1 cellular context compared by ENCODE assay signal in the genomic region with DNA sequence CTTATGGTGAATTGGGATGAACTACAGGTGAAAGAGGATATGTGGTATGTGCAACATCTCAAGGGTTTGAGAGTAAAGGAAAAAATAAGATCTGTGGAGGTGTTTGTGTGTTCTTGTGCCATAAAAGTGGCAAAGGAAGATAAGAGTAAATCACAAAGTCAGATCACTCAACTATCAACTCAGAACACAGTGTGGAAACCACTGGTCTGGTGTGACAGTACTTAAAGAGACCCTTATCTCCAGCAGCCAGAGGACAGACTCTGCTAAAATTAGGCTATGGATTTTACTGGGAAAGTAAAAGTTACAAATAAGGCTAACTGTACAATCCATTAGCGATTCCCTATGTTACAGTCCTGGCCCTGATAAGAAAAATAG.
TF ChIP-seq lines count a peak whose summit lies in the region.

No MANE protein-coding gene starts in this region.

TF ChIP-seq in K562, 482 proteins besides CTCF, POLR2A, EP300 and RAD21 (continued from another document and continues in another):
- TF ChIP-seq, protein P1, sequence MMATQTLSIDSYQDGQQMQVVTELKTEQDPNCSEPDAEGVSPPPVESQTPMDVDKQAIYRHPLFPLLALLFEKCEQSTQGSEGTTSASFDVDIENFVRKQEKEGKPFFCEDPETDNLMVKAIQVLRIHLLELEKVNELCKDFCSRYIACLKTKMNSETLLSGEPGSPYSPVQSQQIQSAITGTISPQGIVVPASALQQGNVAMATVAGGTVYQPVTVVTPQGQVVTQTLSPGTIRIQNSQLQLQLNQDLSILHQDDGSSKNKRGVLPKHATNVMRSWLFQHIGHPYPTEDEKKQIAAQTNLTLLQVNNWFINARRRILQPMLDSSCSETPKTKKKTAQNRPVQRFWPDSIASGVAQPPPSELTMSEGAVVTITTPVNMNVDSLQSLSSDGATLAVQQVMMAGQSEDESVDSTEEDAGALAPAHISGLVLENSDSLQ (IDR thresholded peaks at IDR 0.05), result peak; percentile 76
- TF ChIP-seq HDAC6 (IDR thresholded peaks at IDR 0.05; ENCODE audit: low read depth, low read length) (no peak), THRAP3 (IDR thresholded peaks at IDR 0.05; ENCODE audit: borderline replicate concordance) (no peak), SAP30 (IDR thresholded peaks at IDR 0.05; ENCODE audit: borderline replicate concordance, insufficient read depth, low read depth, low read length, poor library complexity, severe bottlenecking) (no peak), DPF2 (IDR thresholded peaks at IDR 0.05) (peak; percentile 100), E2F3 (CRISPR knock-in tag; IDR thresholded peaks at IDR 0.05) (no peak), ZNF780A (CRISPR knock-in tag; IDR thresholded peaks at IDR 0.05) (no peak), PRMT5 (CRISPR knock-in tag; IDR thresholded peaks at IDR 0.05) (no peak), GABPB2 (CRISPR knock-in tag; conservative IDR thresholded peaks at IDR 0.05) (no peak), NFE2L1 (tag; IDR thresholded peaks at IDR 0.05; ENCODE audit: borderline replicate concordance, low read depth) (no peak), SMARCA5 (IDR thresholded peaks at IDR 0.05) (no peak), ZNF766 (CRISPR knock-in tag; conservative IDR thresholded peaks at IDR 0.05) (peak; percentile 93), ZNF561 (CRISPR knock-in tag; conservative IDR thresholded peaks at IDR 0.05) (no peak), ZNF583 (CRISPR knock-in tag; IDR thresholded peaks at IDR 0.05) (0 out of 2 replicates have a peak, but pooled peaks have one; percentile 26), TSC22D4 (tag; IDR thresholded peaks at IDR 0.05) (no peak), JUND (IDR thresholded peaks at IDR 0.05; ENCODE audit: borderline replicate concordance, low read depth, low read length) (peak; percentile 76; the same call in 1 of the 2 replicates), JUND (tag; IDR thresholded peaks at IDR 0.05; ENCODE audit: borderline replicate concordance, low read depth, low read length) (peak; percentile 74; the same call in 2 of the 3 replicates)
- TF ChIP-seq, protein P2, sequence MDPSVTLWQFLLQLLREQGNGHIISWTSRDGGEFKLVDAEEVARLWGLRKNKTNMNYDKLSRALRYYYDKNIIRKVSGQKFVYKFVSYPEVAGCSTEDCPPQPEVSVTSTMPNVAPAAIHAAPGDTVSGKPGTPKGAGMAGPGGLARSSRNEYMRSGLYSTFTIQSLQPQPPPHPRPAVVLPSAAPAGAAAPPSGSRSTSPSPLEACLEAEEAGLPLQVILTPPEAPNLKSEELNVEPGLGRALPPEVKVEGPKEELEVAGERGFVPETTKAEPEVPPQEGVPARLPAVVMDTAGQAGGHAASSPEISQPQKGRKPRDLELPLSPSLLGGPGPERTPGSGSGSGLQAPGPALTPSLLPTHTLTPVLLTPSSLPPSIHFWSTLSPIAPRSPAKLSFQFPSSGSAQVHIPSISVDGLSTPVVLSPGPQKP (CRISPR knock-in tag; IDR thresholded peaks at IDR 0.05), result no peak
- TF ChIP-seq, protein P3, sequence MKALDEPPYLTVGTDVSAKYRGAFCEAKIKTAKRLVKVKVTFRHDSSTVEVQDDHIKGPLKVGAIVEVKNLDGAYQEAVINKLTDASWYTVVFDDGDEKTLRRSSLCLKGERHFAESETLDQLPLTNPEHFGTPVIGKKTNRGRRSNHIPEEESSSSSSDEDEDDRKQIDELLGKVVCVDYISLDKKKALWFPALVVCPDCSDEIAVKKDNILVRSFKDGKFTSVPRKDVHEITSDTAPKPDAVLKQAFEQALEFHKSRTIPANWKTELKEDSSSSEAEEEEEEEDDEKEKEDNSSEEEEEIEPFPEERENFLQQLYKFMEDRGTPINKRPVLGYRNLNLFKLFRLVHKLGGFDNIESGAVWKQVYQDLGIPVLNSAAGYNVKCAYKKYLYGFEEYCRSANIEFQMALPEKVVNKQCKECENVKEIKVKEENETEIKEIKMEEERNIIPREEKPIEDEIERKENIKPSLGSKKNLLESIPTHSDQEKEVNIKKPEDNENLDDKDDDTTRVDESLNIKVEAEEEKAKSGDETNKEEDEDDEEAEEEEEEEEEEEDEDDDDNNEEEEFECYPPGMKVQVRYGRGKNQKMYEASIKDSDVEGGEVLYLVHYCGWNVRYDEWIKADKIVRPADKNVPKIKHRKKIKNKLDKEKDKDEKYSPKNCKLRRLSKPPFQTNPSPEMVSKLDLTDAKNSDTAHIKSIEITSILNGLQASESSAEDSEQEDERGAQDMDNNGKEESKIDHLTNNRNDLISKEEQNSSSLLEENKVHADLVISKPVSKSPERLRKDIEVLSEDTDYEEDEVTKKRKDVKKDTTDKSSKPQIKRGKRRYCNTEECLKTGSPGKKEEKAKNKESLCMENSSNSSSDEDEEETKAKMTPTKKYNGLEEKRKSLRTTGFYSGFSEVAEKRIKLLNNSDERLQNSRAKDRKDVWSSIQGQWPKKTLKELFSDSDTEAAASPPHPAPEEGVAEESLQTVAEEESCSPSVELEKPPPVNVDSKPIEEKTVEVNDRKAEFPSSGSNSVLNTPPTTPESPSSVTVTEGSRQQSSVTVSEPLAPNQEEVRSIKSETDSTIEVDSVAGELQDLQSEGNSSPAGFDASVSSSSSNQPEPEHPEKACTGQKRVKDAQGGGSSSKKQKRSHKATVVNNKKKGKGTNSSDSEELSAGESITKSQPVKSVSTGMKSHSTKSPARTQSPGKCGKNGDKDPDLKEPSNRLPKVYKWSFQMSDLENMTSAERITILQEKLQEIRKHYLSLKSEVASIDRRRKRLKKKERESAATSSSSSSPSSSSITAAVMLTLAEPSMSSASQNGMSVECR (CRISPR knock-in tag; IDR thresholded peaks at IDR 0.05), result no peak
- TF ChIP-seq, protein P4, sequence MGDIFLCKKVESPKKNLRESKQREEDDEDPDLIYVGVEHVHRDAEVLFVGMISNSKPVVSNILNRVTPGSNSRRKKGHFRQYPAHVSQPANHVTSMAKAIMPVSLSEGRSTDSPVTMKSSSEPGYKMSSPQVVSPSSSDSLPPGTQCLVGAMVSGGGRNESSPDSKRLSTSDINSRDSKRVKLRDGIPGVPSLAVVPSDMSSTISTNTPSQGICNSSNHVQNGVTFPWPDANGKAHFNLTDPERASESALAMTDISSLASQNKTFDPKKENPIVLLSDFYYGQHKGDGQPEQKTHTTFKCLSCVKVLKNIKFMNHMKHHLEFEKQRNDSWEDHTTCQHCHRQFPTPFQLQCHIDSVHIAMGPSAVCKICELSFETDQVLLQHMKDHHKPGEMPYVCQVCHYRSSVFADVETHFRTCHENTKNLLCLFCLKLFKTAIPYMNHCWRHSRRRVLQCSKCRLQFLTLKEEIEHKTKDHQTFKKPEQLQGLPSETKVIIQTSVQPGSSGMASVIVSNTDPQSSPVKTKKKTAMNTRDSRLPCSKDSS (IDR thresholded peaks at IDR 0.05; ENCODE audit: low read depth, partially characterized antibody), result no peak
- TF ChIP-seq, protein P5, sequence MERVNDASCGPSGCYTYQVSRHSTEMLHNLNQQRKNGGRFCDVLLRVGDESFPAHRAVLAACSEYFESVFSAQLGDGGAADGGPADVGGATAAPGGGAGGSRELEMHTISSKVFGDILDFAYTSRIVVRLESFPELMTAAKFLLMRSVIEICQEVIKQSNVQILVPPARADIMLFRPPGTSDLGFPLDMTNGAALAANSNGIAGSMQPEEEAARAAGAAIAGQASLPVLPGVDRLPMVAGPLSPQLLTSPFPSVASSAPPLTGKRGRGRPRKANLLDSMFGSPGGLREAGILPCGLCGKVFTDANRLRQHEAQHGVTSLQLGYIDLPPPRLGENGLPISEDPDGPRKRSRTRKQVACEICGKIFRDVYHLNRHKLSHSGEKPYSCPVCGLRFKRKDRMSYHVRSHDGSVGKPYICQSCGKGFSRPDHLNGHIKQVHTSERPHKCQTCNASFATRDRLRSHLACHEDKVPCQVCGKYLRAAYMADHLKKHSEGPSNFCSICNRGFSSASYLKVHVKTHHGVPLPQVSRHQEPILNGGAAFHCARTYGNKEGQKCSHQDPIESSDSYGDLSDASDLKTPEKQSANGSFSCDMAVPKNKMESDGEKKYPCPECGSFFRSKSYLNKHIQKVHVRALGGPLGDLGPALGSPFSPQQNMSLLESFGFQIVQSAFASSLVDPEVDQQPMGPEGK (CRISPR knock-in tag; IDR thresholded peaks at IDR 0.05; ENCODE audit: borderline replicate concordance), result no peak
- TF ChIP-seq, protein P6, sequence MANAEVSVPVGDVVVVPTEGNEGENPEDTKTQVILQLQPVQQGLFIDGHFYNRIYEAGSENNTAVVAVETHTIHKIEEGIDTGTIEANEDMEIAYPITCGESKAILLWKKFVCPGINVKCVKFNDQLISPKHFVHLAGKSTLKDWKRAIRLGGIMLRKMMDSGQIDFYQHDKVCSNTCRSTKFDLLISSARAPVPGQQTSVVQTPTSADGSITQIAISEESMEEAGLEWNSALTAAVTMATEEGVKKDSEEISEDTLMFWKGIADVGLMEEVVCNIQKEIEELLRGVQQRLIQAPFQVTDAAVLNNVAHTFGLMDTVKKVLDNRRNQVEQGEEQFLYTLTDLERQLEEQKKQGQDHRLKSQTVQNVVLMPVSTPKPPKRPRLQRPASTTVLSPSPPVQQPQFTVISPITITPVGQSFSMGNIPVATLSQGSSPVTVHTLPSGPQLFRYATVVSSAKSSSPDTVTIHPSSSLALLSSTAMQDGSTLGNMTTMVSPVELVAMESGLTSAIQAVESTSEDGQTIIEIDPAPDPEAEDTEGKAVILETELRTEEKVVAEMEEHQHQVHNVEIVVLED (CRISPR knock-in tag; IDR thresholded peaks at IDR 0.05), result no peak
- TF ChIP-seq, protein P7, sequence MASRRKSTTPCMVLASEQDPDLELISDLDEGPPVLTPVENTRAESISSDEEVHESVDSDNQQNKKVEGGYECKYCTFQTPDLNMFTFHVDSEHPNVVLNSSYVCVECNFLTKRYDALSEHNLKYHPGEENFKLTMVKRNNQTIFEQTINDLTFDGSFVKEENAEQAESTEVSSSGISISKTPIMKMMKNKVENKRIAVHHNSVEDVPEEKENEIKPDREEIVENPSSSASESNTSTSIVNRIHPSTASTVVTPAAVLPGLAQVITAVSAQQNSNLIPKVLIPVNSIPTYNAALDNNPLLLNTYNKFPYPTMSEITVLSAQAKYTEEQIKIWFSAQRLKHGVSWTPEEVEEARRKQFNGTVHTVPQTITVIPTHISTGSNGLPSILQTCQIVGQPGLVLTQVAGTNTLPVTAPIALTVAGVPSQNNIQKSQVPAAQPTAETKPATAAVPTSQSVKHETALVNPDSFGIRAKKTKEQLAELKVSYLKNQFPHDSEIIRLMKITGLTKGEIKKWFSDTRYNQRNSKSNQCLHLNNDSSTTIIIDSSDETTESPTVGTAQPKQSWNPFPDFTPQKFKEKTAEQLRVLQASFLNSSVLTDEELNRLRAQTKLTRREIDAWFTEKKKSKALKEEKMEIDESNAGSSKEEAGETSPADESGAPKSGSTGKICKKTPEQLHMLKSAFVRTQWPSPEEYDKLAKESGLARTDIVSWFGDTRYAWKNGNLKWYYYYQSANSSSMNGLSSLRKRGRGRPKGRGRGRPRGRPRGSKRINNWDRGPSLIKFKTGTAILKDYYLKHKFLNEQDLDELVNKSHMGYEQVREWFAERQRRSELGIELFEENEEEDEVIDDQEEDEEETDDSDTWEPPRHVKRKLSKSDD (conservative IDR thresholded peaks at IDR 0.05; ENCODE audit: low read length), result no peak
- TF ChIP-seq, protein P8, sequence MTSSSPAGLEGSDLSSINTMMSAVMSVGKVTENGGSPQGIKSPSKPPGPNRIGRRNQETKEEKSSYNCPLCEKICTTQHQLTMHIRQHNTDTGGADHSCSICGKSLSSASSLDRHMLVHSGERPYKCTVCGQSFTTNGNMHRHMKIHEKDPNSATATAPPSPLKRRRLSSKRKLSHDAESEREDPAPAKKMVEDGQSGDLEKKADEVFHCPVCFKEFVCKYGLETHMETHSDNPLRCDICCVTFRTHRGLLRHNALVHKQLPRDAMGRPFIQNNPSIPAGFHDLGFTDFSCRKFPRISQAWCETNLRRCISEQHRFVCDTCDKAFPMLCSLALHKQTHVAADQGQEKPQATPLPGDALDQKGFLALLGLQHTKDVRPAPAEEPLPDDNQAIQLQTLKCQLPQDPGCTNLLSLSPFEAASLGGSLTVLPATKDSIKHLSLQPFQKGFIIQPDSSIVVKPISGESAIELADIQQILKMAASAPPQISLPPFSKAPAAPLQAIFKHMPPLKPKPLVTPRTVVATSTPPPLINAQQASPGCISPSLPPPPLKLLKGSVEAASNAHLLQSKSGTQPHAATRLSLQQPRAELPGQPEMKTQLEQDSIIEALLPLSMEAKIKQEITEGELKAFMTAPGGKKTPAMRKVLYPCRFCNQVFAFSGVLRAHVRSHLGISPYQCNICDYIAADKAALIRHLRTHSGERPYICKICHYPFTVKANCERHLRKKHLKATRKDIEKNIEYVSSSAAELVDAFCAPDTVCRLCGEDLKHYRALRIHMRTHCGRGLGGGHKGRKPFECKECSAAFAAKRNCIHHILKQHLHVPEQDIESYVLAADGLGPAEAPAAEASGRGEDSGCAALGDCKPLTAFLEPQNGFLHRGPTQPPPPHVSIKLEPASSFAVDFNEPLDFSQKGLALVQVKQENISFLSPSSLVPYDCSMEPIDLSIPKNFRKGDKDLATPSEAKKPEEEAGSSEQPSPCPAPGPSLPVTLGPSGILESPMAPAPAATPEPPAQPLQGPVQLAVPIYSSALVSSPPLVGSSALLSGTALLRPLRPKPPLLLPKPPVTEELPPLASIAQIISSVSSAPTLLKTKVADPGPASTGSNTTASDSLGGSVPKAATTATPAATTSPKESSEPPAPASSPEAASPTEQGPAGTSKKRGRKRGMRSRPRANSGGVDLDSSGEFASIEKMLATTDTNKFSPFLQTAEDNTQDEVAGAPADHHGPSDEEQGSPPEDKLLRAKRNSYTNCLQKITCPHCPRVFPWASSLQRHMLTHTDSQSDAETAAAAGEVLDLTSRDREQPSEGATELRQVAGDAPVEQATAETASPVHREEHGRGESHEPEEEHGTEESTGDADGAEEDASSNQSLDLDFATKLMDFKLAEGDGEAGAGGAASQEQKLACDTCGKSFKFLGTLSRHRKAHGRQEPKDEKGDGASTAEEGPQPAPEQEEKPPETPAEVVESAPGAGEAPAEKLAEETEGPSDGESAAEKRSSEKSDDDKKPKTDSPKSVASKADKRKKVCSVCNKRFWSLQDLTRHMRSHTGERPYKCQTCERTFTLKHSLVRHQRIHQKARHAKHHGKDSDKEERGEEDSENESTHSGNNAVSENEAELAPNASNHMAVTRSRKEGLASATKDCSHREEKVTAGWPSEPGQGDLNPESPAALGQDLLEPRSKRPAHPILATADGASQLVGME (CRISPR knock-in tag; IDR thresholded peaks at IDR 0.05), result no peak
- TF ChIP-seq, protein P9, sequence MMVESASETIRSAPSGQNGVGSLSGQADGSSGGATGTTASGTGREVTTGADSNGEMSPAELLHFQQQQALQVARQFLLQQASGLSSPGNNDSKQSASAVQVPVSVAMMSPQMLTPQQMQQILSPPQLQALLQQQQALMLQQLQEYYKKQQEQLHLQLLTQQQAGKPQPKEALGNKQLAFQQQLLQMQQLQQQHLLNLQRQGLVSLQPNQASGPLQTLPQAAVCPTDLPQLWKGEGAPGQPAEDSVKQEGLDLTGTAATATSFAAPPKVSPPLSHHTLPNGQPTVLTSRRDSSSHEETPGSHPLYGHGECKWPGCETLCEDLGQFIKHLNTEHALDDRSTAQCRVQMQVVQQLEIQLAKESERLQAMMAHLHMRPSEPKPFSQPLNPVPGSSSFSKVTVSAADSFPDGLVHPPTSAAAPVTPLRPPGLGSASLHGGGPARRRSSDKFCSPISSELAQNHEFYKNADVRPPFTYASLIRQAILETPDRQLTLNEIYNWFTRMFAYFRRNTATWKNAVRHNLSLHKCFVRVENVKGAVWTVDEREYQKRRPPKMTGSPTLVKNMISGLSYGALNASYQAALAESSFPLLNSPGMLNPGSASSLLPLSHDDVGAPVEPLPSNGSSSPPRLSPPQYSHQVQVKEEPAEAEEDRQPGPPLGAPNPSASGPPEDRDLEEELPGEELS (CRISPR knock-in tag; IDR thresholded peaks at IDR 0.05; ENCODE audit: borderline replicate concordance), result no peak
